Comparison of ENCODE assay signal across 11 cellular contexts in genomic region chr7:47513741-47514241, GRCh38.
DNase-seq lines count a peak whose midpoint lies in the region; ATAC-seq and TF ChIP-seq lines count a peak whose summit lies in the region.
"Had no signal": no experiment of that assay in that cellular context is flagged by ENCODE, and none has a peak within 500 bp of the region (broad histone marks: within the 10 kb centered on the region; RNA-seq: fewer than 3 reads in every experiment).

No MANE protein-coding gene starts in this region.

- no peaks in the 10 kb centered on the region for H3K4me1 Mint-ChIP-seq in natural killer cell treated with Interleukin-12 subunit alpha and Interleukin-12 subunit beta and Interleukin-15 and Interleukin-18, amount 100 ng/mL, for 72 hours (ENCODE audit: low read depth in 2 of 2)
- H3K4me1 Mint-ChIP-seq in activated CD4-positive, alpha-beta T cell treated with anti-CD3 and anti-CD28 coated beads, Interleukin-2, amount 10 ng/mL, durations not matched to agents 24 days and 14 days, result no peaks in the 10 kb centered on the region
- H3K4me1 Mint-ChIP-seq: activated naive CD8-positive, alpha-beta T cell treated with anti-CD3 and anti-CD28 coated beads for 36 hours had no signal

- no peaks in the 10 kb centered on the region for H3K9me3 ChIP-seq in sigmoid colon

- H3K4me3 Mint-ChIP-seq in natural killer cell treated with Interleukin-12 subunit alpha and Interleukin-12 subunit beta and Interleukin-15 and Interleukin-18, amount 100 ng/mL, for 72 hours, result no peak overlapping the region
- no peak overlapping the region for H3K4me3 Mint-ChIP-seq in activated CD4-positive, alpha-beta T cell treated with anti-CD3 and anti-CD28 coated beads, Interleukin-2, amount 10 ng/mL, durations not matched to agents 24 days and 14 days
- H3K4me3 Mint-ChIP-seq: activated naive CD8-positive, alpha-beta T cell treated with anti-CD3 and anti-CD28 coated beads for 36 hours; stimulated activated naive B cell treated with anti-CD40 and anti-IgM and Interleukin-4, amounts not matched to agents 10 μg/mL and 1 μg/mL and 100 μg/mL, for 72 hours had no signal

- intact Hi-C loops in left ventricle myocardium superior (cut with micrococcal nuclease), result no loop called here
- intact Hi-C loops in sigmoid colon (cut with DNase I), result loop anchor here (10.0 kb wide), 1 partner anchor 271 kb away; no protein-coding TSS in a partner anchor
- intact Hi-C loops in activated CD4-positive, alpha-beta T cell treated with anti-CD3 and anti-CD28 coated beads, Interleukin-2, amount 10 ng/mL, durations not matched to agents 24 days and 14 days (cut with micrococcal nuclease), result no loop called here

- ATAC-seq in left ventricle myocardium superior (peak; percentile 72), GM21390 (IDR thresholded peaks at IDR 0.05; ENCODE audit: unreplicated experiment) (no peak)
- no peak for ATAC-seq in natural killer cell treated with Interleukin-12 subunit alpha and Interleukin-12 subunit beta and Interleukin-15 and Interleukin-18, amount 100 ng/mL, for 72 hours
- ATAC-seq: stimulated activated naive B cell treated with anti-CD40 and anti-IgM and Interleukin-4, amounts not matched to agents 10 μg/mL and 1 μg/mL and 100 μg/mL, for 72 hours had no signal

- no peak overlapping the region for H3K27ac Mint-ChIP-seq in natural killer cell treated with Interleukin-12 subunit alpha and Interleukin-12 subunit beta and Interleukin-15 and Interleukin-18, amount 100 ng/mL, for 72 hours
- H3K27ac Mint-ChIP-seq in activated CD4-positive, alpha-beta T cell treated with anti-CD3 and anti-CD28 coated beads, Interleukin-2, amount 10 ng/mL, durations not matched to agents 24 days and 14 days, result no peak overlapping the region
- H3K27ac Mint-ChIP-seq: activated naive CD8-positive, alpha-beta T cell treated with anti-CD3 and anti-CD28 coated beads for 36 hours; stimulated activated naive B cell treated with anti-CD40 and anti-IgM and Interleukin-4, amounts not matched to agents 10 μg/mL and 1 μg/mL and 100 μg/mL, for 72 hours had no signal

- H3K27ac ChIP-seq in sigmoid colon, result peak overlapping the region; percentile 45 to 74 (median 72)

- no peaks in the 10 kb centered on the region for H3K36me3 Mint-ChIP-seq in natural killer cell treated with Interleukin-12 subunit alpha and Interleukin-12 subunit beta and Interleukin-15 and Interleukin-18, amount 100 ng/mL, for 72 hours
- H3K36me3 Mint-ChIP-seq in activated CD4-positive, alpha-beta T cell treated with anti-CD3 and anti-CD28 coated beads, Interleukin-2, amount 10 ng/mL, durations not matched to agents 24 days and 14 days (ENCODE audit: low read depth), result no peaks in the 10 kb centered on the region
- H3K36me3 Mint-ChIP-seq: activated naive CD8-positive, alpha-beta T cell treated with anti-CD3 and anti-CD28 coated beads for 36 hours had no signal

- TF ChIP-seq EP300 in sigmoid colon (IDR thresholded peaks at IDR 0.05), result peak in 1 of 4 donors; percentile 20

- TF ChIP-seq POLR2A in sigmoid colon (IDR thresholded peaks at IDR 0.05), result no peak

- no peaks in the 10 kb centered on the region for H3K36me3 ChIP-seq in sigmoid colon

- H3K27me3 ChIP-seq in sigmoid colon, result no peaks in the 10 kb centered on the region

- DNase-seq in GDM1 (lab: John Stamatoyannopoulos, UW), result peak; percentile 55
- peak; percentile 19 for DNase-seq in UCSD-AML1 (lab: John Stamatoyannopoulos, UW; ENCODE audit: unreplicated experiment)
- no peak for DNase-seq in left ventricle myocardium superior
- DNase-seq in sigmoid colon, result peak; percentile 80
- no peak for DNase-seq in natural killer cell treated with Interleukin-12 subunit alpha and Interleukin-12 subunit beta and Interleukin-15 and Interleukin-18, amount 100 ng/mL, for 72 hours (ENCODE audit: low spot score)
- no peak for DNase-seq in HuH-7 (ENCODE audit: low spot score)
- DNase-seq in activated CD4-positive, alpha-beta T cell treated with anti-CD3 and anti-CD28 coated beads, Interleukin-2, amount 10 ng/mL, durations not matched to agents 24 days and 14 days, result no peak
- DNase-seq: activated naive CD8-positive, alpha-beta T cell treated with anti-CD3 and anti-CD28 coated beads for 36 hours; NCI-H1417 treated with DMSO at 0.1 percent for 48 hours; stimulated activated naive B cell treated with anti-CD40 and anti-IgM and Interleukin-4, amounts not matched to agents 10 μg/mL and 1 μg/mL and 100 μg/mL, for 72 hours had no signal

- no peak for TF ChIP-seq CTCF in sigmoid colon (IDR thresholded peaks at IDR 0.05)

- 41 to 43% methylated on average over 12 of the region's 12 CpGs for WGBS in sigmoid colon, 2 donors

- peaks cover 2 to 7% of the 10 kb centered on the region in 2 donors for H3K27me3 Mint-ChIP-seq in natural killer cell treated with Interleukin-12 subunit alpha and Interleukin-12 subunit beta and Interleukin-15 and Interleukin-18, amount 100 ng/mL, for 72 hours
- no peaks in the 10 kb centered on the region for H3K27me3 Mint-ChIP-seq in activated CD4-positive, alpha-beta T cell treated with anti-CD3 and anti-CD28 coated beads, Interleukin-2, amount 10 ng/mL, durations not matched to agents 24 days and 14 days
- H3K27me3 Mint-ChIP-seq: stimulated activated naive B cell treated with anti-CD40 and anti-IgM and Interleukin-4, amounts not matched to agents 10 μg/mL and 1 μg/mL and 100 μg/mL, for 72 hours had no signal

- no peaks in the 10 kb centered on the region for H3K9me3 Mint-ChIP-seq in natural killer cell treated with Interleukin-12 subunit alpha and Interleukin-12 subunit beta and Interleukin-15 and Interleukin-18, amount 100 ng/mL, for 72 hours
- no peaks in the 10 kb centered on the region for H3K9me3 Mint-ChIP-seq in activated CD4-positive, alpha-beta T cell treated with anti-CD3 and anti-CD28 coated beads, Interleukin-2, amount 10 ng/mL, durations not matched to agents 24 days and 14 days
- H3K9me3 Mint-ChIP-seq: activated naive CD8-positive, alpha-beta T cell treated with anti-CD3 and anti-CD28 coated beads for 36 hours; stimulated activated naive B cell treated with anti-CD40 and anti-IgM and Interleukin-4, amounts not matched to agents 10 μg/mL and 1 μg/mL and 100 μg/mL, for 72 hours had no signal

- H3K4me3 ChIP-seq in sigmoid colon, result no peak overlapping the region

- H3K4me1 ChIP-seq in sigmoid colon, result peaks cover 0 to 73% (median 64%) of the 10 kb centered on the region in 4 donors

Comparison
In these comparisons a context has a peak if more than half of its experiments do, and no peak if none do; other contexts are left out.
1. DNase-seq: peak in GDM1 (single experiment), UCSD-AML1 (single experiment) and sigmoid colon (single experiment); none in left ventricle myocardium superior (single experiment), natural killer cell treated with Interleukin-12 subunit alpha and Interleukin-12 subunit beta and Interleukin-15 and Interleukin-18, amount 100 ng/mL, for 72 hours (single experiment), HuH-7 (single experiment) and activated CD4-positive, alpha-beta T cell treated with anti-CD3 and anti-CD28 coated beads, Interleukin-2, amount 10 ng/mL, durations not matched to agents 24 days and 14 days (single experiment).